ENCODE assay signal across 12 cellular contexts in the genomic region with DNA sequence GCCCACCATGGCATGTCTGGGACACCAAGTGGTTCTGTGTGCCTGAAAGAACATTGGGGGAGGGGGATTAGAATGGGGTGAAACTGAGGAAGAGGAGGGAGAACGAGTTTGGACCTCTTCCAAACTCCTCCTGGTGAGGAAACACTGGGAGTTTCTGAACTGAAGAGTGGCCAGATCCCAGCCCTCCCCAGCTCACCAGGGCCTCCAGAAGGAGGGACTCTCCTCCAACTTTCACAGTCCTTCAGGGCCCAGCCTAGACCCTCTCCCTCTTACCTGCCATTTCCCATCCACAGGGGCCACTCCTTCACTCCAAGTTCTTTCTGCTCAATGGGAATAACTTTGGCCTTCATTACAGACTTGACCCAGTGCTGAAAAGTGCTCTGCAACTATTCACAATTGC.
DNase-seq lines count a peak whose midpoint lies in the region; ATAC-seq and TF ChIP-seq lines count a peak whose summit lies in the region.
"Had no signal": no experiment of that assay in that cellular context is flagged by ENCODE, and none has a peak within 500 bp of the region (broad histone marks: within the 10 kb centered on the region; RNA-seq: fewer than 3 reads in every experiment).

No MANE protein-coding gene starts in this region.

- no peaks in the 10 kb centered on the region for H3K4me1 Mint-ChIP-seq in activated T-helper 2 cell treated with anti-CD3 and anti-CD28 coated beads, Interferon-gamma antibody, Interleukin-2, Interleukin-4, amounts not matched to agents 10 μg/mL and 5 μg/mL and 100 μg/mL, durations not matched to agents 14 hours and 24 hours and 36 hours (ENCODE audit: low read depth)
- H3K4me1 Mint-ChIP-seq: H9 had no signal

- H3K4me1 ChIP-seq in aorta (ENCODE audit: control insufficient read depth in 1 of 2, insufficient read depth in 2 of 2, low read length in 2 of 2), result no peaks in the 10 kb centered on the region
- H3K4me1 ChIP-seq: BE2C, Caco-2 had no signal

- H3K36me3 ChIP-seq in aorta (ENCODE audit: control insufficient read depth in 1 of 2, insufficient read depth in 2 of 2, low read length in 1 of 2), result no peaks in the 10 kb centered on the region
- H3K36me3 ChIP-seq: BE2C had no signal

- H3K27ac Mint-ChIP-seq in activated T-helper 2 cell treated with anti-CD3 and anti-CD28 coated beads, Interferon-gamma antibody, Interleukin-2, Interleukin-4, amounts not matched to agents 10 μg/mL and 5 μg/mL and 100 μg/mL, durations not matched to agents 14 hours and 24 hours and 36 hours, result no peak overlapping the region
- H3K27ac Mint-ChIP-seq: CD4-positive, alpha-beta T cell; H9 had no signal

- no peaks in the 10 kb centered on the region for H3K36me3 Mint-ChIP-seq in activated T-helper 2 cell treated with anti-CD3 and anti-CD28 coated beads, Interferon-gamma antibody, Interleukin-2, Interleukin-4, amounts not matched to agents 10 μg/mL and 5 μg/mL and 100 μg/mL, durations not matched to agents 14 hours and 24 hours and 36 hours (ENCODE audit: low read depth)

- 0 to 5% methylated on average over 1 of the region's 1 CpG for WGBS in aorta, 2 donors

- H3K9me3 ChIP-seq in aorta (ENCODE audit: control insufficient read depth, low read length), result peaks cover 9% of the 10 kb centered on the region
- H3K9me3 ChIP-seq: BE2C, Caco-2 had no signal

- intact Hi-C loops in left ventricle myocardium superior (cut with micrococcal nuclease), result no loop called here
- intact Hi-C loops in aorta (cut with DNase I), result no loop called here
- intact Hi-C loops in activated T-helper 2 cell treated with anti-CD3 and anti-CD28 coated beads, Interferon-gamma antibody, Interleukin-2, Interleukin-4, amounts not matched to agents 10 μg/mL and 5 μg/mL and 100 μg/mL, durations not matched to agents 14 hours and 24 hours and 36 hours (cut with micrococcal nuclease), result no loop called here

- in situ Hi-C loops in GM13976 (cut with MboI; ENCODE audit: low sequenced_read_pairs, unreplicated experiment), result no loop called here

- ATAC-seq in left ventricle myocardium superior, result peak; percentile 73
- ATAC-seq in aorta (ENCODE audit: low FRiP score), result peak; percentile 49
- ATAC-seq in GM18868 (IDR thresholded peaks at IDR 0.05; ENCODE audit: unreplicated experiment), result no peak

- H3K4me3 Mint-ChIP-seq in activated T-helper 2 cell treated with anti-CD3 and anti-CD28 coated beads, Interferon-gamma antibody, Interleukin-2, Interleukin-4, amounts not matched to agents 10 μg/mL and 5 μg/mL and 100 μg/mL, durations not matched to agents 14 hours and 24 hours and 36 hours (ENCODE audit: low read depth), result no peak overlapping the region
- H3K4me3 Mint-ChIP-seq: CD4-positive, alpha-beta T cell; H9 had no signal

- TF ChIP-seq CTCF in VCaP (conservative IDR thresholded peaks at IDR 0.05), result no peak
- no peak for TF ChIP-seq CTCF in GM13976 (IDR thresholded peaks at IDR 0.05; ENCODE audit: borderline replicate concordance, control extremely low read depth, extremely low read depth, insufficient read depth, missing control alignments)

- H3K4me3 ChIP-seq in aorta (ENCODE audit: low read length in 2 of 2), result no peak overlapping the region

- DNase-seq in globus pallidus (ENCODE audit: low spot score) (peak; percentile 1), left ventricle myocardium superior (no peak), aorta (no peak), GM13976 (ENCODE audit: low spot score) (no peak)
- DNase-seq in activated T-helper 2 cell treated with anti-CD3 and anti-CD28 coated beads, Interferon-gamma antibody, Interleukin-2, Interleukin-4, amounts not matched to agents 10 μg/mL and 5 μg/mL and 100 μg/mL, durations not matched to agents 14 hours and 24 hours and 36 hours (ENCODE audit: low spot score), result no peak
- DNase-seq: ACHN; BE2C; Caco-2; CD4-positive, alpha-beta T cell; H9 had no signal

- H3K27me3 ChIP-seq in aorta (ENCODE audit: control insufficient read depth in 1 of 2, insufficient read depth in 2 of 2, low read length in 1 of 2), result no peaks in the 10 kb centered on the region
- H3K27me3 ChIP-seq: BE2C had no signal

- H3K27ac ChIP-seq in VCaP, result peak overlapping the region; percentile 38
- H3K27ac ChIP-seq in aorta (ENCODE audit: low read depth in 1 of 2, low read length in 2 of 2), result no peak overlapping the region

- no peaks in the 10 kb centered on the region for H3K27me3 Mint-ChIP-seq in activated T-helper 2 cell treated with anti-CD3 and anti-CD28 coated beads, Interferon-gamma antibody, Interleukin-2, Interleukin-4, amounts not matched to agents 10 μg/mL and 5 μg/mL and 100 μg/mL, durations not matched to agents 14 hours and 24 hours and 36 hours (ENCODE audit: low read depth)

- H3K9me3 Mint-ChIP-seq in activated T-helper 2 cell treated with anti-CD3 and anti-CD28 coated beads, Interferon-gamma antibody, Interleukin-2, Interleukin-4, amounts not matched to agents 10 μg/mL and 5 μg/mL and 100 μg/mL, durations not matched to agents 14 hours and 24 hours and 36 hours, result peaks cover 13% of the 10 kb centered on the region
